ENCODE assay signal across 19 cellular contexts in genomic region chr3:60542981-60543380, GRCh38.
DNase-seq lines count a peak whose midpoint lies in the region; ATAC-seq, FAIRE-seq and TF ChIP-seq lines count a peak whose summit lies in the region.
"Had no signal": no experiment of that assay in that cellular context is flagged by ENCODE, and none has a peak within 500 bp of the region (broad histone marks: within the 10 kb centered on the region; RNA-seq: fewer than 3 reads in every experiment).

No MANE protein-coding gene starts in this region.

- no peaks in the 10 kb centered on the region for H3K27me3 Mint-ChIP-seq in astrocyte (ENCODE audit: low read depth, unreplicated experiment)
- no peaks in the 10 kb centered on the region for H3K27me3 Mint-ChIP-seq in stimulated activated memory B cell treated with anti-CD40 and anti-IgM and Interleukin-4, amounts not matched to agents 10 μg/mL and 1 μg/mL and 100 μg/mL, for 72 hours

- H3K27ac Mint-ChIP-seq in astrocyte (ENCODE audit: unreplicated experiment) = peak overlapping the region; percentile 27
- H3K27ac Mint-ChIP-seq in stimulated activated memory B cell treated with anti-CD40 and anti-IgM and Interleukin-4, amounts not matched to agents 10 μg/mL and 1 μg/mL and 100 μg/mL, for 72 hours = no peak overlapping the region
- H3K27ac Mint-ChIP-seq: CD4-positive, CD25-positive, alpha-beta regulatory T cell; HFFc6 had no signal

- H3K4me3 Mint-ChIP-seq in astrocyte (ENCODE audit: unreplicated experiment) = no peak overlapping the region
- H3K4me3 Mint-ChIP-seq in stimulated activated memory B cell treated with anti-CD40 and anti-IgM and Interleukin-4, amounts not matched to agents 10 μg/mL and 1 μg/mL and 100 μg/mL, for 72 hours = no peak overlapping the region
- H3K4me3 Mint-ChIP-seq: CD4-positive, CD25-positive, alpha-beta regulatory T cell; HFFc6 had no signal

- H3K9me3 Mint-ChIP-seq in astrocyte (ENCODE audit: unreplicated experiment) = peaks cover 2% of the 10 kb centered on the region
- H3K9me3 Mint-ChIP-seq in stimulated activated memory B cell treated with anti-CD40 and anti-IgM and Interleukin-4, amounts not matched to agents 10 μg/mL and 1 μg/mL and 100 μg/mL, for 72 hours = peaks cover 5% of the 10 kb centered on the region
- H3K9me3 Mint-ChIP-seq: HFFc6 had no signal

- no peaks in the 10 kb centered on the region for H4K20me1 ChIP-seq in astrocyte (ENCODE audit: insufficient read depth, low read length)

- no peaks in the 10 kb centered on the region for H3K36me3 ChIP-seq in astrocyte (ENCODE audit: insufficient read depth, low read length)

- DNase-seq in AG09309 (ENCODE audit: low read depth) (peak; percentile 4), H4 (ENCODE audit: low spot score) (peak; percentile 29), astrocyte (ENCODE audit: low read depth) (no peak), islet precursor cell (peak; percentile 85)
- DNase-seq: CD4-positive, CD25-positive, alpha-beta regulatory T cell; HFFc6; NCI-H1694; NCI-H2081 treated with DMSO at 0.1 percent for 48 hours; NCI-H2171 treated with DMSO at 0.1 percent for 48 hours; NCI-H524 treated with DMSO at 0.1 percent for 48 hours had no signal

- no peak overlapping the region for H3K27ac ChIP-seq in astrocyte (ENCODE audit: low read depth, low read length)
- H3K27ac ChIP-seq: KMS-11 had no signal

- no peaks in the 10 kb centered on the region for H3K36me3 Mint-ChIP-seq in astrocyte (ENCODE audit: low read depth, unreplicated experiment)
- H3K36me3 Mint-ChIP-seq in stimulated activated memory B cell treated with anti-CD40 and anti-IgM and Interleukin-4, amounts not matched to agents 10 μg/mL and 1 μg/mL and 100 μg/mL, for 72 hours = no peaks in the 10 kb centered on the region
- H3K36me3 Mint-ChIP-seq: CD4-positive, CD25-positive, alpha-beta regulatory T cell had no signal

- TF ChIP-seq CTCF in AG09309 (IDR thresholded peaks at IDR 0.05; ENCODE audit: control insufficient read depth, insufficient read depth, low read depth, low read length, missing control alignments) = no peak
- no peak for TF ChIP-seq CTCF in astrocyte (IDR thresholded peaks at IDR 0.05; ENCODE audit: insufficient read depth, low read depth, low read length)

- H3K4me2 ChIP-seq in astrocyte (ENCODE audit: low read length) = no peak overlapping the region
- H3K4me2 ChIP-seq: KMS-11 had no signal

- ATAC-seq in HG02623 (IDR thresholded peaks at IDR 0.05; ENCODE audit: unreplicated experiment) (no peak), GM21526 (IDR thresholded peaks at IDR 0.05; ENCODE audit: low FRiP score, unreplicated experiment) (no peak), GM18498 (IDR thresholded peaks at IDR 0.05; ENCODE audit: unreplicated experiment) (no peak)
- ATAC-seq in stimulated activated memory B cell treated with anti-CD40 and anti-IgM and Interleukin-4, amounts not matched to agents 10 μg/mL and 1 μg/mL and 100 μg/mL, for 72 hours = no peak
- ATAC-seq: Right ventricle myocardium inferior had no signal

- no peaks in the 10 kb centered on the region for H3K4me1 ChIP-seq in astrocyte (ENCODE audit: insufficient read depth, low read length)

- FAIRE-seq in astrocyte (lab: Jason Lieb, UNC) = no peak
- FAIRE-seq: GM12891, H1, HTR-8/SVneo had no signal

- H3K4me3 ChIP-seq in AG09309 (ENCODE audit: control insufficient read depth, low read depth, low read length) (no peak overlapping the region), astrocyte (ENCODE audit: insufficient read depth, low read depth, low read length) (no peak overlapping the region)

- H3K27me3 ChIP-seq in astrocyte (ENCODE audit: insufficient read depth, low read length) = no peaks in the 10 kb centered on the region

- H3K9me3 ChIP-seq in astrocyte (ENCODE audit: insufficient read depth, low read depth, low read length) = no peaks in the 10 kb centered on the region

- no peaks in the 10 kb centered on the region for H3K79me2 ChIP-seq in astrocyte (ENCODE audit: insufficient read depth, low read length)

- no peak overlapping the region for H2AFZ ChIP-seq in astrocyte (ENCODE audit: low read depth, low read length)

- H3K4me1 Mint-ChIP-seq in astrocyte (ENCODE audit: low read depth, unreplicated experiment) = peaks cover 16% of the 10 kb centered on the region
- peaks cover 10% of the 10 kb centered on the region for H3K4me1 Mint-ChIP-seq in stimulated activated memory B cell treated with anti-CD40 and anti-IgM and Interleukin-4, amounts not matched to agents 10 μg/mL and 1 μg/mL and 100 μg/mL, for 72 hours
- H3K4me1 Mint-ChIP-seq: CD4-positive, CD25-positive, alpha-beta regulatory T cell had no signal

- H3K9ac ChIP-seq in astrocyte (ENCODE audit: low read length) = no peak overlapping the region
- H3K9ac ChIP-seq: KMS-11 had no signal
